In genomic region chr6:45155341-45155894, GRCh38 we compare ENCODE assay signal across 17 cellular contexts.
"Had no signal": no experiment of that assay in that cellular context is flagged by ENCODE, and none has a peak within 500 bp of the region (broad histone marks: within the 10 kb centered on the region; RNA-seq: fewer than 3 reads in every experiment).

No MANE protein-coding gene starts in this region.

- H3K9me3 Mint-ChIP-seq: natural killer cell treated with Interleukin-12 subunit alpha and Interleukin-12 subunit beta and Interleukin-15 and Interleukin-18, amount 100 ng/mL, for 72 hours; stimulated activated naive B cell treated with anti-CD40 and anti-IgM and Interleukin-4, amounts not matched to agents 10 μg/mL and 1 μg/mL and 100 μg/mL, for 72 hours had no signal

- H3K27me3 Mint-ChIP-seq: activated CD4-positive, alpha-beta T cell treated with anti-CD3 and anti-CD28 coated beads for 36 hours; natural killer cell treated with Interleukin-12 subunit alpha and Interleukin-12 subunit beta and Interleukin-15 and Interleukin-18, amount 100 ng/mL, for 72 hours; stimulated activated naive B cell treated with anti-CD40 and anti-IgM and Interleukin-4, amounts not matched to agents 10 μg/mL and 1 μg/mL and 100 μg/mL, for 72 hours had no signal

- H3K36me3 Mint-ChIP-seq: natural killer cell treated with Interleukin-12 subunit alpha and Interleukin-12 subunit beta and Interleukin-15 and Interleukin-18, amount 100 ng/mL, for 72 hours; stimulated activated naive B cell treated with anti-CD40 and anti-IgM and Interleukin-4, amounts not matched to agents 10 μg/mL and 1 μg/mL and 100 μg/mL, for 72 hours had no signal

- H3K27ac Mint-ChIP-seq: activated CD4-positive, alpha-beta T cell treated with anti-CD3 and anti-CD28 coated beads for 36 hours; natural killer cell treated with Interleukin-12 subunit alpha and Interleukin-12 subunit beta and Interleukin-15 and Interleukin-18, amount 100 ng/mL, for 72 hours; stimulated activated naive B cell treated with anti-CD40 and anti-IgM and Interleukin-4, amounts not matched to agents 10 μg/mL and 1 μg/mL and 100 μg/mL, for 72 hours had no signal

- H3K27ac ChIP-seq: colonic mucosa, esophagus squamous epithelium, left lung, tibial artery had no signal

- H3K4me3 Mint-ChIP-seq: activated CD4-positive, alpha-beta T cell treated with anti-CD3 and anti-CD28 coated beads for 36 hours; natural killer cell treated with Interleukin-12 subunit alpha and Interleukin-12 subunit beta and Interleukin-15 and Interleukin-18, amount 100 ng/mL, for 72 hours; stimulated activated naive B cell treated with anti-CD40 and anti-IgM and Interleukin-4, amounts not matched to agents 10 μg/mL and 1 μg/mL and 100 μg/mL, for 72 hours had no signal

- DNase-seq: activated gamma-delta T cell; amniotic stem cell; colonic mucosa; esophagus squamous epithelium; hippocampal formation; kidney; left lung; mammary epithelial cell; nucleus accumbens; posterior cingulate gyrus; retina; stimulated activated CD4-positive, alpha-beta T cell treated with anti-CD3 and anti-CD28 coated beads, Interleukin-2, amount 100 ng/mL, for 48 hours; stimulated activated naive B cell treated with anti-CD40 and anti-IgM and Interleukin-4, amounts not matched to agents 10 μg/mL and 1 μg/mL and 100 μg/mL, for 72 hours; tibial artery had no signal

- ATAC-seq: left lung had no signal

- FAIRE-seq: kidney, urothelium cell line had no signal

- H3K36me3 ChIP-seq: colonic mucosa, esophagus squamous epithelium, left lung, tibial artery had no signal

- H3K4me1 Mint-ChIP-seq: stimulated activated naive B cell treated with anti-CD40 and anti-IgM and Interleukin-4, amounts not matched to agents 10 μg/mL and 1 μg/mL and 100 μg/mL, for 72 hours had no signal

- H3K4me1 ChIP-seq: colonic mucosa, esophagus squamous epithelium, left lung, tibial artery had no signal

- H3K4me3 ChIP-seq: colonic mucosa, esophagus squamous epithelium, left lung, tibial artery had no signal

- H3K27me3 ChIP-seq: colonic mucosa, esophagus squamous epithelium, left lung, tibial artery had no signal

- H3K9me3 ChIP-seq: colonic mucosa, esophagus squamous epithelium, left lung, tibial artery had no signal
